Comparison of ENCODE assay signal across 29 cellular contexts in the genomic region with DNA sequence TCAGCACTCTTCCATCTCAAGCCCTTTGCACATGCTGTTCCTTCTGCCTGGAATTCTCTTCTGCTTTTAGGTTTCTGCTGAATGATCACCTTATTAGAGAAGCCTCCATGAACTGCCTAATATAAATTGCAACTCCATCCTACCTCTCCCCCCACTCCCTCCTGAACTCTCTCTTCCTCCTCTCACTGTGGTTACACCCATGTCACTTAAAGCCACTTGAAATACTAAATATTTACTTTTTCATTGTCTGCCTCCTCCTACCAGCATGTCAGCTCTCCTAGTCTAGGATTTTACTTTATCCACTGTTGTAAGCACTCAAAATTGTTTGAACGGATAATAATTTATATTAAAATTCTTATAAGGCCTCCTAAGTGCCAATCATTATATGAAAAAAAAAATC. TPM values are rescaled to one million over a fixed set of nuclear protein-coding genes. Genes with fewer than 3 reads are reported as not detected.
A peak's percentile ranks its signal among the peaks of the same experiment; 100 is the strongest.
DNase-seq lines count a peak whose midpoint lies in the region; ATAC-seq, FAIRE-seq and TF ChIP-seq lines count a peak whose summit lies in the region.
"Had no signal": no experiment of that assay in that cellular context is flagged by ENCODE, and none has a peak within 500 bp of the region (broad histone marks: within the 10 kb centered on the region; RNA-seq: fewer than 3 reads in every experiment).

No MANE protein-coding gene starts in this region.

- H3K27ac ChIP-seq in HEK293 (ENCODE audit: extremely low read depth, low read depth, low read length) (no peak overlapping the region), esophagus muscularis mucosa (replicated peaks in 1 of 4) (no peak overlapping the region)
- H3K27ac ChIP-seq: Peyer's patch had no signal

- POLR2A ChIA-PET in HEK293 (lab: Yijun Ruan, JAX): interaction anchor here (0.7 kb wide), 1 partner anchor 45 kb away, joined by 3 read pairs; no protein-coding TSS in a partner anchor

- CTCF ChIA-PET in HEK293 (lab: Yijun Ruan, JAX): interaction anchor here (0.6 kb wide), 1 partner anchor 1217 kb away, joined by 3 read pairs; no protein-coding TSS in a partner anchor

- H3K9me3 ChIP-seq in HEK293 (ENCODE audit: control insufficient read depth, insufficient read depth, low read depth, low read length): no peaks in the 10 kb centered on the region
- H3K9me3 ChIP-seq in esophagus muscularis mucosa: no peaks in the 10 kb centered on the region
- H3K9me3 ChIP-seq: Peyer's patch had no signal

- no peaks in the 10 kb centered on the region for H3K27me3 ChIP-seq in esophagus muscularis mucosa
- H3K27me3 ChIP-seq: dorsolateral prefrontal cortex, Peyer's patch had no signal

- DNase-seq in NCI-H1417 treated with DMSO at 0.1 percent for 48 hours (lab: John Stamatoyannopoulos, UW) (peak; percentile 41), NCI-H510A treated with DMSO at 0.1 percent for 48 hours (lab: John Stamatoyannopoulos, UW) (peak; percentile 91), left colon (no peak), KG1 (lab: John Stamatoyannopoulos, UW) (no peak), H54 (ENCODE audit: insufficient read length, low spot score) (no peak), esophagus muscularis mucosa (ENCODE audit: extremely low spot score) (no peak), inferior parietal cortex (ENCODE audit: extremely low spot score) (no peak)
- DNase-seq: activated naive CD8-positive, alpha-beta T cell treated with anti-CD3 and anti-CD28 coated beads for 36 hours; Calu3; dorsolateral prefrontal cortex; HFFc6; kidney glomerular epithelial cell; natural killer cell; NCI-H2227 treated with DMSO at 0.1 percent for 48 hours; Peyer's patch; SIG-M5; small intestine; stimulated activated CD4-positive, alpha-beta T cell treated with anti-CD3 and anti-CD28 coated beads, Interleukin-1b, Interleukin-23, amount 100 ng/mL, for 48 hours; SW 1271; T1000; trophoblast cell had no signal

- ATAC-seq in left colon: peak; percentile 42
- ATAC-seq: activated T-helper 17 cell treated with anti-CD3 and anti-CD28 coated beads, Interleukin-2, amount 50 U/mL, for 72 hours; natural killer cell; WTC11 had no signal

- H3K4me3 ChIP-seq in HEK293 (ENCODE audit: low read depth, low read length) (no peak overlapping the region), esophagus muscularis mucosa (no peak overlapping the region)
- H3K4me3 ChIP-seq: dorsolateral prefrontal cortex, Peyer's patch had no signal

- TF ChIP-seq POLR2A in H54 (IDR thresholded peaks at IDR 0.05; ENCODE audit: low read depth, low read length) (no peak), esophagus muscularis mucosa (IDR thresholded peaks at IDR 0.05; ENCODE audit: low read depth) (no peak)

- intact Hi-C loops in left colon (cut with DNase I, micrococcal nuclease): no loop called here
- intact Hi-C loops in esophagus muscularis mucosa (cut with DNase I): no loop called here

- H3K4me1 ChIP-seq in HEK293 (ENCODE audit: control insufficient read depth, insufficient read depth, low read length): no peaks in the 10 kb centered on the region
- peaks cover 0 to 8% (median 0%) of the 10 kb centered on the region in 4 donors for H3K4me1 ChIP-seq in esophagus muscularis mucosa
- H3K4me1 ChIP-seq: Peyer's patch had no signal

- no peak for TF ChIP-seq CTCF in HEK293 (tag by site-specific recombination; IDR thresholded peaks at IDR 0.05)
- TF ChIP-seq CTCF in esophagus muscularis mucosa (IDR thresholded peaks at IDR 0.05): no peak

- no peak for TF ChIP-seq EP300 in esophagus muscularis mucosa (IDR thresholded peaks at IDR 0.05)

- 62% methylated on average over 1 of the region's 1 CpG for WGBS in esophagus muscularis mucosa

- no peaks in the 10 kb centered on the region for H3K36me3 ChIP-seq in HEK293 (ENCODE audit: control insufficient read depth in 2 of 2, insufficient read depth in 1 of 2, low read length in 2 of 2)
- no peaks in the 10 kb centered on the region for H3K36me3 ChIP-seq in esophagus muscularis mucosa
- H3K36me3 ChIP-seq: Peyer's patch had no signal

- FAIRE-seq in H54 (lab: Jason Lieb, UNC): no peak
- FAIRE-seq: astrocyte, endothelial cell of umbilical vein, small intestine had no signal

TF ChIP-seq in HEK293, 187 proteins besides CTCF, POLR2A, EP300 and RAD21:
- TF ChIP-seq PRDM1 (tag by site-specific recombination; IDR thresholded peaks at IDR 0.05): no peak
- TF ChIP-seq EGR2 (tag by site-specific recombination; IDR thresholded peaks at IDR 0.05; ENCODE audit: low read depth): peak; percentile 44; the same call in 1 of the 2 replicates
- TF ChIP-seq, protein P1, sequence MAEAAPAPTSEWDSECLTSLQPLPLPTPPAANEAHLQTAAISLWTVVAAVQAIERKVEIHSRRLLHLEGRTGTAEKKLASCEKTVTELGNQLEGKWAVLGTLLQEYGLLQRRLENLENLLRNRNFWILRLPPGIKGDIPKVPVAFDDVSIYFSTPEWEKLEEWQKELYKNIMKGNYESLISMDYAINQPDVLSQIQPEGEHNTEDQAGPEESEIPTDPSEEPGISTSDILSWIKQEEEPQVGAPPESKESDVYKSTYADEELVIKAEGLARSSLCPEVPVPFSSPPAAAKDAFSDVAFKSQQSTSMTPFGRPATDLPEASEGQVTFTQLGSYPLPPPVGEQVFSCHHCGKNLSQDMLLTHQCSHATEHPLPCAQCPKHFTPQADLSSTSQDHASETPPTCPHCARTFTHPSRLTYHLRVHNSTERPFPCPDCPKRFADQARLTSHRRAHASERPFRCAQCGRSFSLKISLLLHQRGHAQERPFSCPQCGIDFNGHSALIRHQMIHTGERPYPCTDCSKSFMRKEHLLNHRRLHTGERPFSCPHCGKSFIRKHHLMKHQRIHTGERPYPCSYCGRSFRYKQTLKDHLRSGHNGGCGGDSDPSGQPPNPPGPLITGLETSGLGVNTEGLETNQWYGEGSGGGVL (tag by site-specific recombination; IDR thresholded peaks at IDR 0.05): 0 out of 2 replicates have a peak, but pooled peaks have one; percentile 16

RNA-seq across cellular contexts. Expression of a gene that starts 43.8 kb away (rescaled TPM):
- total RNA-seq in left colon (not detected), esophagus muscularis mucosa (not detected)
- total RNA-seq: activated naive CD8-positive, alpha-beta T cell treated with anti-CD3 and anti-CD28 coated beads for 36 hours; astrocyte; Calu3; endothelial cell of umbilical vein; HFFc6; MCF 10A; osteoblast; Peyer's patch; renal cortical epithelial cell; WTC11 had no signal

RNA-seq across cellular contexts. Expression of a gene that starts 50.1 kb away (rescaled TPM):
- total RNA-seq in left colon: not detected
- not detected for total RNA-seq in esophagus muscularis mucosa
- total RNA-seq: activated naive CD8-positive, alpha-beta T cell treated with anti-CD3 and anti-CD28 coated beads for 36 hours; activated T-helper 17 cell treated with anti-CD3 and anti-CD28 coated beads, Interleukin-2, amount 50 U/mL, for 72 hours; astrocyte; Calu3; dorsolateral prefrontal cortex; endothelial cell of umbilical vein; HFFc6; MCF 10A; natural killer cell; osteoblast; Peyer's patch; renal cortical epithelial cell; WTC11 had no signal

Comparison
In these comparisons a context has a peak if more than half of its experiments do, and no peak if none do; other contexts are left out.
1. DNase-seq: peak in NCI-H1417 treated with DMSO at 0.1 percent for 48 hours (single experiment) and NCI-H510A treated with DMSO at 0.1 percent for 48 hours (single experiment); none in left colon (0 of 2), KG1 (single experiment), H54 (single experiment), esophagus muscularis mucosa (single experiment) and inferior parietal cortex (single experiment).